ENCODE assay signal across 32 cellular contexts in genomic region chr20:50686767-50687266, GRCh38. TPM values are rescaled to one million over a fixed set of nuclear protein-coding genes. Genes with fewer than 3 reads are reported as not detected.
"Had no signal": no experiment of that assay in that cellular context is flagged by ENCODE, and none has a peak within 500 bp of the region (broad histone marks: within the 10 kb centered on the region; RNA-seq: fewer than 3 reads in every experiment).

No MANE protein-coding gene starts in this region.

- H3K27ac Mint-ChIP-seq: activated CD4-positive, alpha-beta T cell treated with anti-CD3 and anti-CD28 coated beads, Interleukin-2, amount 10 ng/mL, durations not matched to agents 7 days and 5 days; activated CD8-positive, alpha-beta T cell treated with anti-CD3 and anti-CD28 coated beads for 36 hours; activated naive CD4-positive, alpha-beta T cell treated with anti-CD3 and anti-CD28 coated beads, Interleukin-2, amount 50 U/mL, for 24 hours; activated naive CD8-positive, alpha-beta T cell treated with anti-CD3 and anti-CD28 coated beads, Interleukin-2, amount 50 U/mL, for 24 hours; activated T-helper 2 cell treated with anti-CD3 and anti-CD28 coated beads, Interferon-gamma antibody, Interleukin-2, Interleukin-4, amounts not matched to agents 10 μg/mL and 5 μg/mL and 100 μg/mL, durations not matched to agents 14 hours and 24 hours and 36 hours; natural killer cell; stimulated activated naive B cell treated with anti-CD40 and anti-IgM and Interleukin-4, amounts not matched to agents 10 μg/mL and 1 μg/mL and 100 μg/mL, for 72 hours; T-helper 2 cell treated with Interferon-gamma antibody and Interleukin-4, amounts not matched to agents 5 μg/mL and 100 μg/mL, for 36 hours had no signal

- H3K27ac ChIP-seq: epithelial cell of prostate, esophagus squamous epithelium, stomach, suprapubic skin, tibial artery, upper lobe of right lung, VCaP had no signal

- H3K4me3 Mint-ChIP-seq: activated CD4-positive, alpha-beta T cell treated with anti-CD3 and anti-CD28 coated beads, Interleukin-2, amount 10 ng/mL, durations not matched to agents 7 days and 5 days; activated CD8-positive, alpha-beta T cell treated with anti-CD3 and anti-CD28 coated beads for 36 hours; activated naive CD4-positive, alpha-beta T cell treated with anti-CD3 and anti-CD28 coated beads, Interleukin-2, amount 50 U/mL, for 24 hours; activated naive CD8-positive, alpha-beta T cell treated with anti-CD3 and anti-CD28 coated beads, Interleukin-2, amount 50 U/mL, for 24 hours; natural killer cell; stimulated activated naive B cell treated with anti-CD40 and anti-IgM and Interleukin-4, amounts not matched to agents 10 μg/mL and 1 μg/mL and 100 μg/mL, for 72 hours; T-helper 2 cell treated with Interferon-gamma antibody and Interleukin-4, amounts not matched to agents 5 μg/mL and 100 μg/mL, for 36 hours had no signal

- H3K4me3 ChIP-seq: esophagus squamous epithelium, stomach, suprapubic skin, tibial artery, upper lobe of right lung had no signal

- H3K9me3 ChIP-seq: esophagus squamous epithelium, stomach, suprapubic skin, tibial artery, upper lobe of right lung had no signal

- DNase-seq: activated CD4-positive, alpha-beta T cell treated with anti-CD3 and anti-CD28 coated beads, Interleukin-2, amount 10 ng/mL, durations not matched to agents 7 days and 5 days; activated CD4-positive, CD25-positive, alpha-beta regulatory T cell treated with anti-CD3 and anti-CD28 coated beads, Interleukin-2, amount 50 U/mL, for 72 hours; activated CD8-positive, alpha-beta T cell treated with anti-CD3 and anti-CD28 coated beads for 36 hours; activated naive CD8-positive, alpha-beta T cell treated with anti-CD3 and anti-CD28 coated beads, Interleukin-2, amount 50 U/mL, for 24 hours; activated T-cell treated with anti-CD3 and anti-CD28 coated beads, Interleukin-2, amount 50 U/mL, for 48 hours; amygdala; dermis blood vessel endothelial cell; effector CD4-positive, alpha-beta T cell; esophagus squamous epithelium; glutamatergic neuron; islet precursor cell; natural killer cell; posterior cingulate gyrus; stimulated activated CD4-positive, alpha-beta T cell treated with anti-CD3 and anti-CD28 coated beads, Interleukin-15, amount 100 ng/mL, for 24 hours; stimulated activated CD4-positive, alpha-beta T cell treated with anti-CD3 and anti-CD28 coated beads, Interleukin-2, amount 100 ng/mL, for 24 hours; stimulated activated naive B cell treated with anti-CD40 and anti-IgM and Interleukin-4, amounts not matched to agents 10 μg/mL and 1 μg/mL and 100 μg/mL, for 72 hours; stomach; T-helper 1 cell; tibial artery; upper lobe of right lung had no signal

- H3K36me3 ChIP-seq: esophagus squamous epithelium, stomach, suprapubic skin, tibial artery, upper lobe of right lung had no signal

- H3K36me3 Mint-ChIP-seq: activated naive CD4-positive, alpha-beta T cell treated with anti-CD3 and anti-CD28 coated beads, Interleukin-2, amount 50 U/mL, for 24 hours; natural killer cell; stimulated activated naive B cell treated with anti-CD40 and anti-IgM and Interleukin-4, amounts not matched to agents 10 μg/mL and 1 μg/mL and 100 μg/mL, for 72 hours had no signal

- FAIRE-seq: bronchial epithelial cell, colon, endometrium, frontal cortex, TTC549 had no signal

- H3K9me3 Mint-ChIP-seq: activated CD4-positive, alpha-beta T cell treated with anti-CD3 and anti-CD28 coated beads, Interleukin-2, amount 10 ng/mL, durations not matched to agents 7 days and 5 days; activated CD8-positive, alpha-beta T cell treated with anti-CD3 and anti-CD28 coated beads for 36 hours; activated naive CD4-positive, alpha-beta T cell treated with anti-CD3 and anti-CD28 coated beads, Interleukin-2, amount 50 U/mL, for 24 hours; activated naive CD8-positive, alpha-beta T cell treated with anti-CD3 and anti-CD28 coated beads, Interleukin-2, amount 50 U/mL, for 24 hours; activated T-helper 2 cell treated with anti-CD3 and anti-CD28 coated beads, Interferon-gamma antibody, Interleukin-2, Interleukin-4, amounts not matched to agents 10 μg/mL and 5 μg/mL and 100 μg/mL, durations not matched to agents 14 hours and 24 hours and 36 hours; natural killer cell; T-helper 2 cell treated with Interferon-gamma antibody and Interleukin-4, amounts not matched to agents 5 μg/mL and 100 μg/mL, for 36 hours had no signal

- ATAC-seq: activated CD8-positive, alpha-beta T cell treated with anti-CD3 and anti-CD28 coated beads for 36 hours; activated naive CD8-positive, alpha-beta T cell treated with anti-CD3 and anti-CD28 coated beads, Interleukin-2, amount 50 U/mL, for 24 hours; natural killer cell; sciatic nerve; stimulated activated naive B cell treated with anti-CD40 and anti-IgM and Interleukin-4, amounts not matched to agents 10 μg/mL and 1 μg/mL and 100 μg/mL, for 72 hours; upper lobe of right lung had no signal

RNA-seq across cellular contexts. Expression of gene RIPOR3, which starts 4.5 kb away (rescaled TPM):
- total RNA-seq: activated CD4-positive, alpha-beta T cell treated with anti-CD3 and anti-CD28 coated beads, Interleukin-2, amount 10 ng/mL, durations not matched to agents 7 days and 5 days; activated CD8-positive, alpha-beta T cell treated with anti-CD3 and anti-CD28 coated beads for 36 hours; activated T-helper 2 cell treated with anti-CD3 and anti-CD28 coated beads, Interferon-gamma antibody, Interleukin-2, Interleukin-4, amounts not matched to agents 10 μg/mL and 5 μg/mL and 100 μg/mL, durations not matched to agents 14 hours and 24 hours and 36 hours had no signal
